8 cellular contexts compared by ENCODE assay signal in the genomic region with DNA sequence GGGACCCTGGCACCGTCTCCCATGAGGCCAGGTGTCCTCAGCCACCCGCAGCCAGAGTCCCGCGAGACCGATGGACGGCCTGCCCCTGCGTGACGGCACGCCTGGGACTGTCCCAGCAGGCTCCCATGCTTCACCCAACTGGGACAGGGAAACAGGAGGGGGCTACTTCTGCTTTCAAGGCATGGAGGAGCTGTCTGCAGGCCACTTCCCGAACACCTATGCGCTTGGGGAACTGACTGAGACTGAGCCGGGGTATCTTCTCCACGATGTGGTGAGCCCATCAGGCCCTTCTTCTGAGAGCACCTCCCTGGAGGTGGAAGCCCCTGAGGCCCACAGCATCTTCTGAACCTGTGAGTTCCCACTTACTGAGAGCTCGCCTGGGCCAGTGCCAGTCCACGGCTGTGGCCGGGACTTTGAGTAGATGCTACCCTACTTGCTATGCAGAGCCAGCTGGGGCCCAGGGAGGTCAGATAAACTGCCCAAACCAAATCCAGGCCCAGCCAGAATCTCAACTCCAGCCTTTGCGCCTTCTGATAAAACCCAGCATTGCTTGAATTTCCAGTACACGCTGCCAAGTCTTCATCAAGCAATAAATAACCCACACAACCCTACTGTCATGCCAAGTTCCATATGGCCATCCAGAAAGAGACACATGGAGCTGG.
A peak's percentile ranks its signal among the peaks of the same experiment; 100 is the strongest.
DNase-seq lines count a peak whose midpoint lies in the region; ATAC-seq and TF ChIP-seq lines count a peak whose summit lies in the region.
"Not testable (repeated sequence)": the region's sequence is repeated elsewhere in the genome, so short reads cannot be mapped to it uniquely, and the experiment has no call there.

No MANE protein-coding gene starts in this region.

- POLR2A ChIA-PET in CD4-positive, alpha-beta T cell (lab: Charles Lee); PC-3 (lab: Charles Lee; ENCODE audit: unreplicated experiment): not testable (repeated sequence)

- H3K9ac ChIP-seq in PC-3 (ENCODE audit: low read length) = not testable (repeated sequence)

- DNase-seq in CD4-positive, alpha-beta T cell; activated T-cell treated with anti-CD3 and anti-CD28 coated beads, Interleukin-2, amount 50 U/mL, for 4 hours; right atrium auricular region (ENCODE audit: low spot score): not testable (repeated sequence)
- DNase-seq in GM23338 (ENCODE audit: low spot score) = peak; percentile 0
- peak; percentile 33 for DNase-seq in PC-3
- peak; percentile 88 for DNase-seq in chondrocyte (ENCODE audit: low spot score)
- DNase-seq in superior temporal gyrus (ENCODE audit: extremely low spot score) = peak; percentile 62

- H2AFZ ChIP-seq in GM23338; PC-3 (ENCODE audit: low read length): not testable (repeated sequence)

- peaks cover 14% of the 10 kb centered on the region for H3K36me3 ChIP-seq in GM23338 (ENCODE audit: insufficient read depth)
- H3K36me3 ChIP-seq in PC-3 (ENCODE audit: low read depth, low read length); right atrium auricular region; neutrophil: not testable (repeated sequence)

- H3K27me3 Mint-ChIP-seq in CD4-positive, alpha-beta T cell; activated T-cell treated with anti-CD3 and anti-CD28 coated beads, Interleukin-2, amount 50 U/mL, for 4 hours (ENCODE audit: low read depth); chondrocyte (ENCODE audit: low read depth): not testable (repeated sequence)
- peaks cover 33% of the 10 kb centered on the region for H3K27me3 Mint-ChIP-seq in GM23338 (ENCODE audit: insufficient read depth, low read depth, poor library complexity)

- not testable (repeated sequence) for H3K27me3 ChIP-seq in CD4-positive, alpha-beta T cell (ENCODE audit: control insufficient read depth, insufficient read depth, low read length); GM23338 (ENCODE audit: insufficient read depth); PC-3 (ENCODE audit: low read length); right atrium auricular region; neutrophil

- H3K27ac Mint-ChIP-seq in CD4-positive, alpha-beta T cell = peak overlapping the region; percentile 47
- H3K27ac Mint-ChIP-seq in GM23338 = not testable (repeated sequence)
- peak overlapping the region; percentile 65 for H3K27ac Mint-ChIP-seq in chondrocyte (ENCODE audit: unreplicated experiment)

- TF ChIP-seq CTCF in CD4-positive, alpha-beta T cell (IDR thresholded peaks at IDR 0.05); GM23338 (conservative IDR thresholded peaks at IDR 0.05; ENCODE audit: low read depth in 2 of 2); PC-3 (conservative IDR thresholded peaks at IDR 0.05; ENCODE audit: low read depth, low read length); chondrocyte (IDR thresholded peaks at IDR 0.05); right atrium auricular region (IDR thresholded peaks at IDR 0.05); neutrophil (IDR thresholded peaks at IDR 0.05): not testable (repeated sequence)

- peaks cover 40% of the 10 kb centered on the region for H3F3A ChIP-seq in GM23338 (replicated peaks; ENCODE audit: low read depth)
- H3F3A ChIP-seq in PC-3 (ENCODE audit: low read length, unreplicated experiment) = not testable (repeated sequence)

- H3K27ac ChIP-seq in CD4-positive, alpha-beta T cell (ENCODE audit: low read depth, low read length); GM23338 (ENCODE audit: low read depth); PC-3 (ENCODE audit: low read length): not testable (repeated sequence)
- H3K27ac ChIP-seq in right atrium auricular region = peak overlapping the region; percentile 83 to 88
- peak overlapping the region; percentile 20 for H3K27ac ChIP-seq in neutrophil

- H3K4me1 ChIP-seq in GM23338 (ENCODE audit: insufficient read depth) = peaks cover 72% of the 10 kb centered on the region
- H3K4me1 ChIP-seq in PC-3 (ENCODE audit: insufficient read depth, low read length) = peaks cover 19% of the 10 kb centered on the region
- H3K4me1 ChIP-seq in right atrium auricular region = peaks cover 0 to 73% of the 10 kb centered on the region in 2 donors
- peaks cover 10 to 14% of the 10 kb centered on the region in 2 experiments for H3K4me1 ChIP-seq in neutrophil (ENCODE audit: control insufficient read depth in 1 of 2, insufficient read depth in 1 of 2, low read depth in 1 of 2, low read length in 1 of 2)

- peak overlapping the region; percentile 20; the same call in 1 of the 2 replicates for H3K4me3 ChIP-seq in GM23338
- H3K4me3 ChIP-seq in PC-3 (ENCODE audit: low read length); right atrium auricular region; neutrophil (ENCODE audit: low read depth in 1 of 2, low read length in 1 of 2): not testable (repeated sequence)

- CTCF ChIA-PET in CD4-positive, alpha-beta T cell (lab: Charles Lee); PC-3 (lab: Charles Lee): not testable (repeated sequence)

- peaks cover 87% of the 10 kb centered on the region for H4K20me1 ChIP-seq in GM23338 (replicated peaks; ENCODE audit: insufficient read depth)
- peaks cover 62% of the 10 kb centered on the region for H4K20me1 ChIP-seq in PC-3 (ENCODE audit: low read length)

- ATAC-seq in CD4-positive, alpha-beta T cell (ENCODE audit: poor library complexity); GM23338; PC-3; activated T-cell treated with anti-CD3 and anti-CD28 coated beads, Interleukin-2, amount 50 U/mL, for 4 hours: not testable (repeated sequence)

- not testable (repeated sequence) for H3K9me2 ChIP-seq in GM23338 (ENCODE audit: insufficient read depth); PC-3 (replicated peaks; ENCODE audit: low read length)

- intact Hi-C loops in CD4-positive, alpha-beta T cell (cut with DNase I, micrococcal nuclease); PC-3 (cut with micrococcal nuclease): not testable (repeated sequence)

- peaks cover 57% of the 10 kb centered on the region for H3K4me1 Mint-ChIP-seq in CD4-positive, alpha-beta T cell (ENCODE audit: low read depth)
- H3K4me1 Mint-ChIP-seq in GM23338 (peaks cover 66% of the 10 kb centered on the region), chondrocyte (ENCODE audit: low read depth) (peaks cover 84% of the 10 kb centered on the region)
- H3K4me1 Mint-ChIP-seq in activated T-cell treated with anti-CD3 and anti-CD28 coated beads, Interleukin-2, amount 50 U/mL, for 4 hours (ENCODE audit: low read depth) = peaks cover 63% of the 10 kb centered on the region

- not testable (repeated sequence) for H3K9me3 ChIP-seq in CD4-positive, alpha-beta T cell (ENCODE audit: control insufficient read depth, low read length); PC-3 (ENCODE audit: low read length); right atrium auricular region; neutrophil

- peak overlapping the region; percentile 58 for H3K4me2 ChIP-seq in GM23338
- not testable (repeated sequence) for H3K4me2 ChIP-seq in PC-3 (ENCODE audit: low read length)

- H3K9me3 Mint-ChIP-seq in CD4-positive, alpha-beta T cell; GM23338; activated T-cell treated with anti-CD3 and anti-CD28 coated beads, Interleukin-2, amount 50 U/mL, for 4 hours; chondrocyte (ENCODE audit: low read depth): not testable (repeated sequence)

- peaks cover 54% of the 10 kb centered on the region for H3K36me3 Mint-ChIP-seq in CD4-positive, alpha-beta T cell (ENCODE audit: low read depth)
- peaks cover 75% of the 10 kb centered on the region for H3K36me3 Mint-ChIP-seq in GM23338 (ENCODE audit: low read depth)
- H3K36me3 Mint-ChIP-seq in activated T-cell treated with anti-CD3 and anti-CD28 coated beads, Interleukin-2, amount 50 U/mL, for 4 hours (ENCODE audit: insufficient read depth) = peaks cover 28% of the 10 kb centered on the region
- not testable (repeated sequence) for H3K36me3 Mint-ChIP-seq in chondrocyte (ENCODE audit: low read depth)

- H3K4me3 Mint-ChIP-seq in CD4-positive, alpha-beta T cell = peak overlapping the region; percentile 11
- H3K4me3 Mint-ChIP-seq in GM23338 = peak overlapping the region; percentile 1; the same call in 1 of the 3 replicates
- H3K4me3 Mint-ChIP-seq in activated T-cell treated with anti-CD3 and anti-CD28 coated beads, Interleukin-2, amount 50 U/mL, for 4 hours = peak overlapping the region; percentile 59
- H3K4me3 Mint-ChIP-seq in chondrocyte (ENCODE audit: unreplicated experiment) = not testable (repeated sequence)

- peaks cover 100% of the 10 kb centered on the region for H3K79me2 ChIP-seq in GM23338 (replicated peaks; ENCODE audit: insufficient read depth)
- H3K79me2 ChIP-seq in PC-3 (ENCODE audit: low read length) = peaks cover 93% of the 10 kb centered on the region

- not testable (repeated sequence) for BruUV-seq in PC-3 (replicated peaks; lab: Mats Ljungman, UMichigan)
